In genomic region chr7:25361863-25362262, GRCh38 we compare ENCODE assay signal across 23 cellular contexts.
"Had no signal": no experiment of that assay in that cellular context is flagged by ENCODE, and none has a peak within 500 bp of the region (broad histone marks: within the 10 kb centered on the region; RNA-seq: fewer than 3 reads in every experiment).

No MANE protein-coding gene starts in this region.

- H3K9me3 ChIP-seq: esophagus muscularis mucosa, spleen, thoracic aorta, upper lobe of left lung had no signal

- H3K36me3 ChIP-seq: esophagus muscularis mucosa, spleen, thoracic aorta, upper lobe of left lung, WERI-Rb-1 had no signal

- H3K4me3 Mint-ChIP-seq: activated naive CD4-positive, alpha-beta T cell treated with anti-CD3 and anti-CD28 coated beads, Interleukin-2, amount 10 ng/mL, durations not matched to agents 7 days and 5 days; activated naive CD8-positive, alpha-beta T cell treated with anti-CD3 and anti-CD28 coated beads, Interleukin-2, amount 50 U/mL, for 24 hours; stimulated activated memory B cell treated with anti-CD40 and anti-IgM and Interleukin-4, amounts not matched to agents 10 μg/mL and 1 μg/mL and 100 μg/mL, for 72 hours had no signal

- H3K27me3 ChIP-seq: esophagus muscularis mucosa, spleen, upper lobe of left lung had no signal

- DNase-seq: activated CD4-positive, alpha-beta T cell treated with anti-CD3 and anti-CD28 coated beads for 1 hour; activated CD8-positive, alpha-beta memory T cell treated with anti-CD3 and anti-CD28 coated beads for 24 hours; activated CD8-positive, alpha-beta memory T cell treated with anti-CD3 and anti-CD28 coated beads, Interleukin-2, amount 50 U/mL, for 48 hours; activated effector memory CD4-positive, alpha-beta T cell treated with Interleukin-2 at 50 U/mL for 16 hours; activated naive CD4-positive, alpha-beta T cell treated with anti-CD3 and anti-CD28 coated beads, Interleukin-2, amount 10 ng/mL, durations not matched to agents 7 days and 5 days; activated naive CD8-positive, alpha-beta T cell treated with anti-CD3 and anti-CD28 coated beads, Interleukin-2, amount 50 U/mL, for 24 hours; activated T-cell treated with anti-CD3 and anti-CD28 coated beads, Interleukin-2, amount 50 U/mL, for 48 hours; aorta; cerebellar nuclear complex; effector CD4-positive, alpha-beta T cell; foreskin keratinocyte; hypothalamus; midbrain; occipital lobe; posterior cingulate gyrus; spleen; stimulated activated CD4-positive, alpha-beta T cell treated with anti-CD3 and anti-CD28 coated beads, Interleukin-4, amount 100 ng/mL, for 4 hours; T1000; upper lobe of left lung; WERI-Rb-1 had no signal

- ATAC-seq: activated naive CD8-positive, alpha-beta T cell treated with anti-CD3 and anti-CD28 coated beads, Interleukin-2, amount 50 U/mL, for 24 hours; foreskin keratinocyte; stimulated activated memory B cell treated with anti-CD40 and anti-IgM and Interleukin-4, amounts not matched to agents 10 μg/mL and 1 μg/mL and 100 μg/mL, for 72 hours had no signal

- H3K9me3 Mint-ChIP-seq: activated naive CD4-positive, alpha-beta T cell treated with anti-CD3 and anti-CD28 coated beads, Interleukin-2, amount 10 ng/mL, durations not matched to agents 7 days and 5 days; activated naive CD8-positive, alpha-beta T cell treated with anti-CD3 and anti-CD28 coated beads, Interleukin-2, amount 50 U/mL, for 24 hours; stimulated activated memory B cell treated with anti-CD40 and anti-IgM and Interleukin-4, amounts not matched to agents 10 μg/mL and 1 μg/mL and 100 μg/mL, for 72 hours had no signal

- H3K4me3 ChIP-seq: esophagus muscularis mucosa, spleen, thoracic aorta, upper lobe of left lung had no signal

- H3K4me1 Mint-ChIP-seq: activated naive CD4-positive, alpha-beta T cell treated with anti-CD3 and anti-CD28 coated beads, Interleukin-2, amount 10 ng/mL, durations not matched to agents 7 days and 5 days; activated naive CD8-positive, alpha-beta T cell treated with anti-CD3 and anti-CD28 coated beads, Interleukin-2, amount 50 U/mL, for 24 hours; stimulated activated memory B cell treated with anti-CD40 and anti-IgM and Interleukin-4, amounts not matched to agents 10 μg/mL and 1 μg/mL and 100 μg/mL, for 72 hours had no signal

- H3K27ac ChIP-seq: esophagus muscularis mucosa, foreskin keratinocyte, spleen, thoracic aorta, upper lobe of left lung, WERI-Rb-1 had no signal

- H3K27ac Mint-ChIP-seq: activated naive CD4-positive, alpha-beta T cell treated with anti-CD3 and anti-CD28 coated beads, Interleukin-2, amount 10 ng/mL, durations not matched to agents 7 days and 5 days; activated naive CD8-positive, alpha-beta T cell treated with anti-CD3 and anti-CD28 coated beads, Interleukin-2, amount 50 U/mL, for 24 hours; stimulated activated memory B cell treated with anti-CD40 and anti-IgM and Interleukin-4, amounts not matched to agents 10 μg/mL and 1 μg/mL and 100 μg/mL, for 72 hours had no signal

- H3K4me1 ChIP-seq: foreskin keratinocyte, spleen, upper lobe of left lung had no signal

- H3K36me3 Mint-ChIP-seq: activated naive CD4-positive, alpha-beta T cell treated with anti-CD3 and anti-CD28 coated beads, Interleukin-2, amount 10 ng/mL, durations not matched to agents 7 days and 5 days; stimulated activated memory B cell treated with anti-CD40 and anti-IgM and Interleukin-4, amounts not matched to agents 10 μg/mL and 1 μg/mL and 100 μg/mL, for 72 hours had no signal
